ENCODE assay signal across 1 cellular context in genomic region chr1:77514871-77515776, GRCh38.
TF ChIP-seq lines count a peak whose summit lies in the region.

No MANE protein-coding gene starts in this region.

TF ChIP-seq in HEK293, 187 proteins besides CTCF, POLR2A, EP300 and RAD21 (continued from another document):
- no peak for TF ChIP-seq ZSCAN30 (tag by site-specific recombination; IDR thresholded peaks at IDR 0.05)
